ENCODE assay signal across 2 cellular contexts in the genomic region with DNA sequence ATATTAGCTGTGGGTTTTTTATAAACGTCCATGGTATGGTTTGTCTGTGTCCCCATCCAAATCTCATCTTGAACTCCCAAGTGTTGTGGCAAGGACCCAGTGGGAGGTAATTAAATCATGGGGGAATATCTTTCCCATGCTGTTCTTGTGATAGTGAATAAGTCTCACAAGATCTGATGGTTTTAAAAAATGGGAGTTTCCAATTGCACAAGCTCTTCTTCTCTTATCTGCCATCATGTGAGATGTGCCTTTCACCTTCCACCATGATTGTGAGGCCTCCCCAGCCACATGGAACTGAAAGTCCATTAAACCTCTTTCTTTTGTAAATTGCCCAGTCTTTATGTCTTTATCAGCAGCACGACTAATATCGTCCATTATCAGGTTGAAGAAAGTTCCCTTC.
A peak's percentile ranks its signal among the peaks of the same experiment; 100 is the strongest.
TF ChIP-seq lines count a peak whose summit lies in the region.
"Not testable (repeated sequence)": the region's sequence is repeated elsewhere in the genome, so short reads cannot be mapped to it uniquely, and the experiment has no call there.

No MANE protein-coding gene starts in this region.

TF ChIP-seq in GM12878, 131 proteins besides CTCF, POLR2A, EP300 and RAD21:
- TF ChIP-seq, protein P1, sequence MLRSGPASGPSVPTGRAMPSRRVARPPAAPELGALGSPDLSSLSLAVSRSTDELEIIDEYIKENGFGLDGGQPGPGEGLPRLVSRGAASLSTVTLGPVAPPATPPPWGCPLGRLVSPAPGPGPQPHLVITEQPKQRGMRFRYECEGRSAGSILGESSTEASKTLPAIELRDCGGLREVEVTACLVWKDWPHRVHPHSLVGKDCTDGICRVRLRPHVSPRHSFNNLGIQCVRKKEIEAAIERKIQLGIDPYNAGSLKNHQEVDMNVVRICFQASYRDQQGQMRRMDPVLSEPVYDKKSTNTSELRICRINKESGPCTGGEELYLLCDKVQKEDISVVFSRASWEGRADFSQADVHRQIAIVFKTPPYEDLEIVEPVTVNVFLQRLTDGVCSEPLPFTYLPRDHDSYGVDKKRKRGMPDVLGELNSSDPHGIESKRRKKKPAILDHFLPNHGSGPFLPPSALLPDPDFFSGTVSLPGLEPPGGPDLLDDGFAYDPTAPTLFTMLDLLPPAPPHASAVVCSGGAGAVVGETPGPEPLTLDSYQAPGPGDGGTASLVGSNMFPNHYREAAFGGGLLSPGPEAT (IDR thresholded peaks at IDR 0.05; ENCODE audit: low read depth), result peak; percentile 82
- TF ChIP-seq MTA2 (IDR thresholded peaks at IDR 0.05; ENCODE audit: low read depth) (peak; percentile 64; the same call in 1 of the 2 replicates), GATAD2B (conservative IDR thresholded peaks at IDR 0.05; ENCODE audit: low read depth) (0 out of 2 replicates have a peak, but pooled peaks have one; percentile 39), MEF2B (IDR thresholded peaks at IDR 0.05; ENCODE audit: partially characterized antibody, poor library complexity, severe bottlenecking) (peak; percentile 93), BHLHE40 (IDR thresholded peaks at IDR 0.05; ENCODE audit: borderline replicate concordance in 1 of 2, low read depth in 2 of 2, low read length in 1 of 2) (peak in 1 of 2 experiments; percentile 26; a peak in 1 of 4 replicates), IKZF2 (IDR thresholded peaks at IDR 0.05) (peak in 1 of 2 experiments; percentile 23; a peak in 1 of 4 replicates)

TF ChIP-seq in K562, 482 proteins besides CTCF, POLR2A, EP300 and RAD21:
- TF ChIP-seq ZNF766 (CRISPR knock-in tag; conservative IDR thresholded peaks at IDR 0.05), result peak; percentile 99
- not testable (repeated sequence) for TF ChIP-seq CEBPG (CRISPR knock-in tag; IDR thresholded peaks at IDR 0.05)
- peak; percentile 11 to 56; a peak in 1 of 4 replicates for TF ChIP-seq CEBPG (tag; conservative IDR thresholded peaks at IDR 0.05 in 1 of 2, IDR thresholded peaks at IDR 0.05 in 1 of 2)
- TF ChIP-seq CEBPB (tag; IDR thresholded peaks at IDR 0.05), result peak; percentile 38; the same call in 1 of the 2 replicates
